ENCODE assay signal across 25 cellular contexts in genomic region chr5:16430349-16431089, GRCh38.
"Had no signal": no experiment of that assay in that cellular context is flagged by ENCODE, and none has a peak within 500 bp of the region (broad histone marks: within the 10 kb centered on the region; RNA-seq: fewer than 3 reads in every experiment).

No MANE protein-coding gene starts in this region.

- DNase-seq: effector memory CD8-positive, alpha-beta T cell; esophagus squamous epithelium; foreskin fibroblast; hippocampal formation; left colon; mammary epithelial cell; mucosa of descending colon; natural killer cell; occipital lobe; stimulated activated CD4-positive, alpha-beta T cell treated with anti-CD3 and anti-CD28 coated beads, Interleukin-2, amount 100 ng/mL, for 24 hours; stimulated activated CD4-positive, alpha-beta T cell treated with anti-CD3 and anti-CD28 coated beads, Interleukin-4, amount 100 ng/mL, for 4 hours; stimulated activated naive B cell treated with anti-CD40 and anti-IgM and Interleukin-4, amounts not matched to agents 10 μg/mL and 1 μg/mL and 100 μg/mL, for 72 hours; stimulated activated naive CD8-positive, alpha-beta T cell treated with anti-CD3 and anti-CD28 coated beads, Interleukin-15, amount 100 ng/mL, for 72 hours; testis; upper lobe of right lung had no signal

- H3K9me3 ChIP-seq: esophagus squamous epithelium, gastroesophageal sphincter, mucosa of descending colon, prostate gland, testis, tibial nerve, upper lobe of right lung, vagina had no signal

- ATAC-seq: effector memory CD8-positive, alpha-beta T cell; gastroesophageal sphincter; left colon; mucosa of descending colon; natural killer cell; sciatic nerve; stimulated activated naive B cell treated with anti-CD40 and anti-IgM and Interleukin-4, amounts not matched to agents 10 μg/mL and 1 μg/mL and 100 μg/mL, for 72 hours; stimulated activated naive CD8-positive, alpha-beta T cell treated with anti-CD3 and anti-CD28 coated beads, Interleukin-15, amount 100 ng/mL, for 72 hours; upper lobe of right lung had no signal

- H3K27me3 Mint-ChIP-seq: stimulated activated naive B cell treated with anti-CD40 and anti-IgM and Interleukin-4, amounts not matched to agents 10 μg/mL and 1 μg/mL and 100 μg/mL, for 72 hours had no signal

- H3K4me3 ChIP-seq: esophagus squamous epithelium, gastroesophageal sphincter, mucosa of descending colon, prostate gland, skin epidermis, testis, tibial nerve, upper lobe of right lung, vagina had no signal

- H3K36me3 ChIP-seq: esophagus squamous epithelium, gastroesophageal sphincter, prostate gland, tibial nerve, upper lobe of right lung, vagina had no signal

- H2AFZ ChIP-seq: parathyroid adenoma had no signal

- H3K36me3 Mint-ChIP-seq: natural killer cell; stimulated activated naive B cell treated with anti-CD40 and anti-IgM and Interleukin-4, amounts not matched to agents 10 μg/mL and 1 μg/mL and 100 μg/mL, for 72 hours had no signal

- H3K27ac ChIP-seq: esophagus squamous epithelium, gastroesophageal sphincter, parathyroid adenoma, prostate gland, skin epidermis, testis, tibial nerve, upper lobe of right lung, vagina had no signal

- H3K4me3 Mint-ChIP-seq: dendritic cell treated with granulocyte-macrophage colony-stimulating factor and Interleukin-4, amounts not matched to agents 40 ng/mL and 50 ng/mL, for 4 days; effector memory CD8-positive, alpha-beta T cell; natural killer cell; neural crest cell; stimulated activated naive B cell treated with anti-CD40 and anti-IgM and Interleukin-4, amounts not matched to agents 10 μg/mL and 1 μg/mL and 100 μg/mL, for 72 hours; stimulated activated naive CD8-positive, alpha-beta T cell treated with anti-CD3 and anti-CD28 coated beads, Interleukin-15, amount 100 ng/mL, for 72 hours had no signal

- H3K79me2 ChIP-seq: parathyroid adenoma had no signal

- H3K4me1 Mint-ChIP-seq: natural killer cell; stimulated activated naive B cell treated with anti-CD40 and anti-IgM and Interleukin-4, amounts not matched to agents 10 μg/mL and 1 μg/mL and 100 μg/mL, for 72 hours; stimulated activated naive CD8-positive, alpha-beta T cell treated with anti-CD3 and anti-CD28 coated beads, Interleukin-15, amount 100 ng/mL, for 72 hours had no signal

- H3K27me3 ChIP-seq: testis, tibial nerve, upper lobe of right lung, vagina had no signal

- FAIRE-seq: colon had no signal

- H3K27ac Mint-ChIP-seq: dendritic cell treated with granulocyte-macrophage colony-stimulating factor and Interleukin-4, amounts not matched to agents 40 ng/mL and 50 ng/mL, for 4 days; natural killer cell; stimulated activated naive B cell treated with anti-CD40 and anti-IgM and Interleukin-4, amounts not matched to agents 10 μg/mL and 1 μg/mL and 100 μg/mL, for 72 hours had no signal

- H3K4me1 ChIP-seq: esophagus squamous epithelium, gastroesophageal sphincter, parathyroid adenoma, prostate gland, testis, tibial nerve, upper lobe of right lung, vagina had no signal

- H3K9me3 Mint-ChIP-seq: dendritic cell treated with granulocyte-macrophage colony-stimulating factor and Interleukin-4, amounts not matched to agents 40 ng/mL and 50 ng/mL, for 4 days; effector memory CD8-positive, alpha-beta T cell; natural killer cell; neural crest cell; stimulated activated naive B cell treated with anti-CD40 and anti-IgM and Interleukin-4, amounts not matched to agents 10 μg/mL and 1 μg/mL and 100 μg/mL, for 72 hours; stimulated activated naive CD8-positive, alpha-beta T cell treated with anti-CD3 and anti-CD28 coated beads, Interleukin-15, amount 100 ng/mL, for 72 hours had no signal

- H3K9ac ChIP-seq: parathyroid adenoma had no signal
